ENCODE assay signal across 8 cellular contexts in genomic region chr1:8497196-8497878, GRCh38.
DNase-seq lines count a peak whose midpoint lies in the region; ATAC-seq and TF ChIP-seq lines count a peak whose summit lies in the region.
"Had no signal": no experiment of that assay in that cellular context is flagged by ENCODE, and none has a peak within 500 bp of the region (broad histone marks: within the 10 kb centered on the region; RNA-seq: fewer than 3 reads in every experiment).

No MANE protein-coding gene starts in this region.

- H3K36me3 Mint-ChIP-seq in activated naive CD8-positive, alpha-beta T cell treated with anti-CD3 and anti-CD28 coated beads, Interleukin-2, amount 50 U/mL, for 24 hours (ENCODE audit: low read depth), result peaks cover 52% of the 10 kb centered on the region
- H3K36me3 Mint-ChIP-seq in immature natural killer cell (peaks cover 11 to 26% (median 15%) of the 10 kb centered on the region in 3 donors), type B pancreatic cell (peaks cover 41% of the 10 kb centered on the region)

- no peak for DNase-seq in activated naive CD8-positive, alpha-beta T cell treated with anti-CD3 and anti-CD28 coated beads, Interleukin-2, amount 50 U/mL, for 24 hours
- DNase-seq in immature natural killer cell, result no peak
- no peak for DNase-seq in type B pancreatic cell (ENCODE audit: extremely low spot score, unreplicated experiment)
- no peak for DNase-seq in superior temporal gyrus (ENCODE audit: extremely low spot score)
- no peak for DNase-seq in HK-2 (ENCODE audit: unreplicated experiment)
- no peak for DNase-seq in foreskin melanocyte
- DNase-seq: MM.1S had no signal

- ATAC-seq in HG03432 (IDR thresholded peaks at IDR 0.05; ENCODE audit: unreplicated experiment), result peak; percentile 19
- no peak for ATAC-seq in activated naive CD8-positive, alpha-beta T cell treated with anti-CD3 and anti-CD28 coated beads, Interleukin-2, amount 50 U/mL, for 24 hours

- H3K9me3 Mint-ChIP-seq in activated naive CD8-positive, alpha-beta T cell treated with anti-CD3 and anti-CD28 coated beads, Interleukin-2, amount 50 U/mL, for 24 hours, result peaks cover 6% of the 10 kb centered on the region
- H3K9me3 Mint-ChIP-seq in immature natural killer cell (no peaks in the 10 kb centered on the region), type B pancreatic cell (no peaks in the 10 kb centered on the region)

- peaks cover 39% of the 10 kb centered on the region for H3K4me1 Mint-ChIP-seq in activated naive CD8-positive, alpha-beta T cell treated with anti-CD3 and anti-CD28 coated beads, Interleukin-2, amount 50 U/mL, for 24 hours
- peaks cover 22 to 26% of the 10 kb centered on the region in 2 donors for H3K4me1 Mint-ChIP-seq in immature natural killer cell
- peaks cover 10% of the 10 kb centered on the region for H3K4me1 Mint-ChIP-seq in type B pancreatic cell (ENCODE audit: unreplicated experiment)

- no peaks in the 10 kb centered on the region for H3K27me3 Mint-ChIP-seq in activated naive CD8-positive, alpha-beta T cell treated with anti-CD3 and anti-CD28 coated beads, Interleukin-2, amount 50 U/mL, for 24 hours
- H3K27me3 Mint-ChIP-seq in immature natural killer cell (ENCODE audit: low read depth in 3 of 3), result peaks cover 9 to 13% (median 10%) of the 10 kb centered on the region in 3 donors
- no peaks in the 10 kb centered on the region for H3K27me3 Mint-ChIP-seq in type B pancreatic cell

- peak overlapping the region; percentile 12 for H3K27ac Mint-ChIP-seq in activated naive CD8-positive, alpha-beta T cell treated with anti-CD3 and anti-CD28 coated beads, Interleukin-2, amount 50 U/mL, for 24 hours
- peak overlapping the region in 5 of 6 donors; percentile 7 to 90 (median 87) for H3K27ac Mint-ChIP-seq in immature natural killer cell
- peak overlapping the region; percentile 37 for H3K27ac Mint-ChIP-seq in type B pancreatic cell

- H3K4me3 Mint-ChIP-seq in activated naive CD8-positive, alpha-beta T cell treated with anti-CD3 and anti-CD28 coated beads, Interleukin-2, amount 50 U/mL, for 24 hours, result no peak overlapping the region
- H3K4me3 Mint-ChIP-seq in immature natural killer cell (peak overlapping the region in 2 of 5 donors; percentile 5 to 46), type B pancreatic cell (no peak overlapping the region)

- no peak for TF ChIP-seq CTCF in type B pancreatic cell (conservative IDR thresholded peaks at IDR 0.05)

Comparison
In these comparisons a context has a peak if more than half of its experiments do, and no peak if none do; other contexts are left out.
1. H3K27ac Mint-ChIP-seq: peak in every context shown above with its lines; median percentile 87 in immature natural killer cell; 37 in type B pancreatic cell; 12 in activated naive CD8-positive, alpha-beta T cell treated with anti-CD3 and anti-CD28 coated beads, Interleukin-2, amount 50 U/mL, for 24 hours.